3 cellular contexts compared by ENCODE assay signal in genomic region chr11:32780839-32781238, GRCh38. TPM values are rescaled to one million over a fixed set of nuclear protein-coding genes. Genes with fewer than 3 reads are reported as not detected.
"Had no signal": no experiment of that assay in that cellular context is flagged by ENCODE, and none has a peak within 500 bp of the region (broad histone marks: within the 10 kb centered on the region; RNA-seq: fewer than 3 reads in every experiment).

No MANE protein-coding gene starts in this region.

RNA-seq across cellular contexts. Expression of gene CCDC73, which starts 13.6 kb away (rescaled TPM):
- total RNA-seq: LHCN-M2, M059J, NCI-H460 had no signal
